In the genomic region with DNA sequence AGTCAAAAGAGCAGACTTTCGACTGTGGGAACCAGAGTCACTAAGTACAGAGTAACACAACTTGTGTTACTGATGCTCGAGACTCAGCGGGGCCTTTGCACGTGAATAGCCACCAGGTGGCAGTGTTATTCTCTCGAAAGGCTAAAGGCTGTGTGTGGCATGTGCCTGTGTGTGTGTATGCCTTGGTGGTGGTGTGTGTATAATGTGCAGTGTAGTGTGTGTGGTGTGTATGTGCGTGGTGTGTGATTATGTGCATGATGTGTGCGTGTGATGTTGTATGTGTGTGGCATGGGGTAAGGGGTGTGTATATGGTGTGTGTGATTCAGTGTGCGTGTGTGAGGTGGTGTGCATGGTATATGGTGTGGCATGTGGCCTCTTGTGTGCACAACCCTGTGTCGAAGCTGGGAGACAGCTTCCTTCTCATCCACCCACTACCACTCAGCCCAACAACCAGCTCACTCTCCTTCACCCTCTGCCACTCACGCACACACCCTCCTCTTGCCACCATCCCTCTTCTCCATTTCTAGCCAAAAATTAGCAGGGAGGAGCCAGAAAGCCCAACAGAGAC, we compare ENCODE assay signal across 1 cellular context.
TF ChIP-seq lines count a peak whose summit lies in the region.

No MANE protein-coding gene starts in this region.

TF ChIP-seq in K562, 482 proteins besides CTCF, POLR2A, EP300 and RAD21 (continued from another document):
- TF ChIP-seq HOMEZ (CRISPR knock-in tag; IDR thresholded peaks at IDR 0.05) (no peak), ELF1 (tag; IDR thresholded peaks at IDR 0.05) (no peak), ZNF263 (CRISPR knock-in tag; IDR thresholded peaks at IDR 0.05; ENCODE audit: borderline replicate concordance) (no peak), ZNF668 (CRISPR knock-in tag; IDR thresholded peaks at IDR 0.05) (no peak), PHF8 (IDR thresholded peaks at IDR 0.05; ENCODE audit: borderline replicate concordance, low read length) (no peak), STAG1 (CRISPR knock-in tag; IDR thresholded peaks at IDR 0.05; ENCODE audit: borderline replicate concordance) (peak; percentile 27; the same call in 1 of the 2 replicates), THRB (CRISPR knock-in tag; conservative IDR thresholded peaks at IDR 0.05) (0 out of 2 replicates have a peak, but pooled peaks have one; percentile 43), SMARCA5 (IDR thresholded peaks at IDR 0.05) (0 out of 2 replicates have a peak, but pooled peaks have one; percentile 20), DEAF1 (CRISPR knock-in tag; IDR thresholded peaks at IDR 0.05) (peak; percentile 66), ZC3H11A (IDR thresholded peaks at IDR 0.05; ENCODE audit: low read depth, low read length) (no peak), CSDE1 (IDR thresholded peaks at IDR 0.05) (no peak), ZNF436 (CRISPR knock-in tag; IDR thresholded peaks at IDR 0.05) (no peak), ZNF224 (CRISPR knock-in tag; IDR thresholded peaks at IDR 0.05) (no peak), CREM (IDR thresholded peaks at IDR 0.05; ENCODE audit: low read depth) (peak; percentile 12; the same call in 1 of the 2 replicates), MYC (IDR thresholded peaks at IDR 0.05; ENCODE audit: low read depth, low read length) (no peak), MYC (CRISPR knock-in tag; IDR thresholded peaks at IDR 0.05; ENCODE audit: borderline replicate concordance, low read depth) (no peak), MBD2 (IDR thresholded peaks at IDR 0.05; ENCODE audit: borderline replicate concordance, low read depth) (no peak), CC2D1A (IDR thresholded peaks at IDR 0.05) (0 out of 2 replicates have a peak, but pooled peaks have one; percentile 49), RB1 (IDR thresholded peaks at IDR 0.05; ENCODE audit: low read depth) (no peak), CGGBP1 (CRISPR knock-in tag; IDR thresholded peaks at IDR 0.05) (no peak), SNAPC5 (CRISPR knock-in tag; IDR thresholded peaks at IDR 0.05) (no peak), HLTF (IDR thresholded peaks at IDR 0.05) (0 out of 2 replicates have a peak, but pooled peaks have one; percentile 29), MCM5 (IDR thresholded peaks at IDR 0.05; ENCODE audit: low read depth) (no peak), POLR3G (IDR thresholded peaks at IDR 0.05; ENCODE audit: extremely low read depth, insufficient read length, insufficient replicate concordance) (no peak), SMC3 (conservative IDR thresholded peaks at IDR 0.05; ENCODE audit: insufficient read depth, low read depth, low read length) (peak; percentile 53), BDP1 (IDR thresholded peaks at IDR 0.05; ENCODE audit: insufficient read depth, insufficient read length) (no peak)
- TF ChIP-seq, protein P1, sequence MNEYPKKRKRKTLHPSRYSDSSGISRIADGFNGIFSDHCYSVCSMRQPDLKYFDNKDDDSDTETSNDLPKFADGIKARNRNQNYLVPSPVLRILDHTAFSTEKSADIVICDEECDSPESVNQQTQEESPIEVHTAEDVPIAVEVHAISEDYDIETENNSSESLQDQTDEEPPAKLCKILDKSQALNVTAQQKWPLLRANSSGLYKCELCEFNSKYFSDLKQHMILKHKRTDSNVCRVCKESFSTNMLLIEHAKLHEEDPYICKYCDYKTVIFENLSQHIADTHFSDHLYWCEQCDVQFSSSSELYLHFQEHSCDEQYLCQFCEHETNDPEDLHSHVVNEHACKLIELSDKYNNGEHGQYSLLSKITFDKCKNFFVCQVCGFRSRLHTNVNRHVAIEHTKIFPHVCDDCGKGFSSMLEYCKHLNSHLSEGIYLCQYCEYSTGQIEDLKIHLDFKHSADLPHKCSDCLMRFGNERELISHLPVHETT (CRISPR knock-in tag; conservative IDR thresholded peaks at IDR 0.05 in 1 of 2, IDR thresholded peaks at IDR 0.05 in 1 of 2) = no peak
- TF ChIP-seq, protein P2, sequence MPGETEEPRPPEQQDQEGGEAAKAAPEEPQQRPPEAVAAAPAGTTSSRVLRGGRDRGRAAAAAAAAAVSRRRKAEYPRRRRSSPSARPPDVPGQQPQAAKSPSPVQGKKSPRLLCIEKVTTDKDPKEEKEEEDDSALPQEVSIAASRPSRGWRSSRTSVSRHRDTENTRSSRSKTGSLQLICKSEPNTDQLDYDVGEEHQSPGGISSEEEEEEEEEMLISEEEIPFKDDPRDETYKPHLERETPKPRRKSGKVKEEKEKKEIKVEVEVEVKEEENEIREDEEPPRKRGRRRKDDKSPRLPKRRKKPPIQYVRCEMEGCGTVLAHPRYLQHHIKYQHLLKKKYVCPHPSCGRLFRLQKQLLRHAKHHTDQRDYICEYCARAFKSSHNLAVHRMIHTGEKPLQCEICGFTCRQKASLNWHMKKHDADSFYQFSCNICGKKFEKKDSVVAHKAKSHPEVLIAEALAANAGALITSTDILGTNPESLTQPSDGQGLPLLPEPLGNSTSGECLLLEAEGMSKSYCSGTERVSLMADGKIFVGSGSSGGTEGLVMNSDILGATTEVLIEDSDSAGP (CRISPR knock-in tag; IDR thresholded peaks at IDR 0.05) = no peak
- TF ChIP-seq, protein P3, sequence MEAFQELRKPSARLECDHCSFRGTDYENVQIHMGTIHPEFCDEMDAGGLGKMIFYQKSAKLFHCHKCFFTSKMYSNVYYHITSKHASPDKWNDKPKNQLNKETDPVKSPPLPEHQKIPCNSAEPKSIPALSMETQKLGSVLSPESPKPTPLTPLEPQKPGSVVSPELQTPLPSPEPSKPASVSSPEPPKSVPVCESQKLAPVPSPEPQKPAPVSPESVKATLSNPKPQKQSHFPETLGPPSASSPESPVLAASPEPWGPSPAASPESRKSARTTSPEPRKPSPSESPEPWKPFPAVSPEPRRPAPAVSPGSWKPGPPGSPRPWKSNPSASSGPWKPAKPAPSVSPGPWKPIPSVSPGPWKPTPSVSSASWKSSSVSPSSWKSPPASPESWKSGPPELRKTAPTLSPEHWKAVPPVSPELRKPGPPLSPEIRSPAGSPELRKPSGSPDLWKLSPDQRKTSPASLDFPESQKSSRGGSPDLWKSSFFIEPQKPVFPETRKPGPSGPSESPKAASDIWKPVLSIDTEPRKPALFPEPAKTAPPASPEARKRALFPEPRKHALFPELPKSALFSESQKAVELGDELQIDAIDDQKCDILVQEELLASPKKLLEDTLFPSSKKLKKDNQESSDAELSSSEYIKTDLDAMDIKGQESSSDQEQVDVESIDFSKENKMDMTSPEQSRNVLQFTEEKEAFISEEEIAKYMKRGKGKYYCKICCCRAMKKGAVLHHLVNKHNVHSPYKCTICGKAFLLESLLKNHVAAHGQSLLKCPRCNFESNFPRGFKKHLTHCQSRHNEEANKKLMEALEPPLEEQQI (IDR thresholded peaks at IDR 0.05) = no peak
